Comparison of ENCODE assay signal across 16 cellular contexts in genomic region chr9:37839491-37840461, GRCh38. TPM values are rescaled to one million over a fixed set of nuclear protein-coding genes. Genes with fewer than 3 reads are reported as not detected.
A peak's percentile ranks its signal among the peaks of the same experiment; 100 is the strongest.
DNase-seq lines count a peak whose midpoint lies in the region; ATAC-seq and TF ChIP-seq lines count a peak whose summit lies in the region.
"Had no signal": no experiment of that assay in that cellular context is flagged by ENCODE, and none has a peak within 500 bp of the region (broad histone marks: within the 10 kb centered on the region; RNA-seq: fewer than 3 reads in every experiment).

No MANE protein-coding gene starts in this region.

- peaks cover 11% of the 10 kb centered on the region for H3K36me3 ChIP-seq in BE2C
- H3K36me3 ChIP-seq in PC-9 (ENCODE audit: low read depth), result no peaks in the 10 kb centered on the region
- H3K36me3 ChIP-seq: pancreas had no signal

- intact Hi-C loops in PC-9 (cut with micrococcal nuclease; ENCODE audit: unreplicated experiment), result no loop called here

- peak overlapping the region; percentile 39; the same call in 1 of the 2 replicates for H3K27ac ChIP-seq in PC-9
- H3K27ac ChIP-seq: left lung, pancreas had no signal

- H3K9me3 ChIP-seq in BE2C (no peaks in the 10 kb centered on the region), PC-9 (ENCODE audit: insufficient read depth, low read depth) (no peaks in the 10 kb centered on the region)
- H3K9me3 ChIP-seq: left lung, pancreas had no signal

- no peaks in the 10 kb centered on the region for H3K9me3 Mint-ChIP-seq in progenitor cell of endocrine pancreas (ENCODE audit: low read depth)
- H3K9me3 Mint-ChIP-seq: activated T-cell treated with anti-CD3 and anti-CD28 coated beads, Interleukin-2, amount 50 U/mL, for 72 hours had no signal

- peaks cover 2% of the 10 kb centered on the region for H3K4me1 Mint-ChIP-seq in progenitor cell of endocrine pancreas (ENCODE audit: low read depth)

- H3K4me3 ChIP-seq in BE2C (ENCODE audit: low read depth, low read length) (no peak overlapping the region), PC-9 (no peak overlapping the region), choroid plexus epithelial cell (ENCODE audit: low read depth, low read length) (no peak overlapping the region)
- H3K4me3 ChIP-seq: left lung, pancreas had no signal

- no peak overlapping the region for H3K4me3 Mint-ChIP-seq in progenitor cell of endocrine pancreas (ENCODE audit: low read depth)
- H3K4me3 Mint-ChIP-seq: activated naive CD8-positive, alpha-beta T cell; activated T-cell treated with anti-CD3 and anti-CD28 coated beads, Interleukin-2, amount 50 U/mL, for 72 hours had no signal

- no peaks in the 10 kb centered on the region for H3K36me3 Mint-ChIP-seq in progenitor cell of endocrine pancreas (ENCODE audit: insufficient read depth)
- H3K36me3 Mint-ChIP-seq: activated naive CD8-positive, alpha-beta T cell had no signal

- 0 out of 2 replicates have a peak, but pooled peaks cover 6% of the 10 kb centered on the region for H3K79me2 ChIP-seq in PC-9 (ENCODE audit: low read depth)

- CTCF ChIA-PET in PC-9 (lab: Charles Lee), result interaction anchor here (0.6 kb wide), 1 partner anchor 710 kb away, joined by 16 read pairs; no protein-coding TSS in a partner anchor

- H3K27me3 Mint-ChIP-seq in progenitor cell of endocrine pancreas, result no peaks in the 10 kb centered on the region
- H3K27me3 Mint-ChIP-seq: activated naive CD8-positive, alpha-beta T cell had no signal

- no peaks in the 10 kb centered on the region for H3K9me2 ChIP-seq in PC-9 (ENCODE audit: insufficient read depth)

- POLR2A ChIA-PET in PC-9 (lab: Charles Lee; ENCODE audit: unreplicated experiment), result no interaction called here

- H3F3A ChIP-seq in PC-9 (ENCODE audit: insufficient read depth, low read depth), result no peaks in the 10 kb centered on the region

- H3K4me1 ChIP-seq in BE2C, result peaks cover 18% of the 10 kb centered on the region
- H3K4me1 ChIP-seq in PC-9 (replicated peaks; ENCODE audit: insufficient read depth), result peaks cover 5% of the 10 kb centered on the region; the same call in 1 of the 2 replicates
- H3K4me1 ChIP-seq: left lung, pancreas had no signal

- TF ChIP-seq CTCF in BE2C (IDR thresholded peaks at IDR 0.05; ENCODE audit: low read depth, low read length) (no peak), PC-9 (conservative IDR thresholded peaks at IDR 0.05) (no peak), choroid plexus epithelial cell (conservative IDR thresholded peaks at IDR 0.05; ENCODE audit: low read depth, low read length) (no peak), progenitor cell of endocrine pancreas (IDR thresholded peaks at IDR 0.05; ENCODE audit: unreplicated experiment) (no peak)

- H4K20me1 ChIP-seq in PC-9 (ENCODE audit: insufficient read depth), result no peaks in the 10 kb centered on the region

- BruUV-seq in PC-9 (replicated peaks; lab: Mats Ljungman, UMichigan), result no TSS peak

- H3K4me2 ChIP-seq in PC-9, result no peak overlapping the region

- H3K27me3 ChIP-seq in BE2C, result no peaks in the 10 kb centered on the region
- H3K27me3 ChIP-seq in PC-9 (ENCODE audit: insufficient read depth, low read depth), result no peaks in the 10 kb centered on the region
- H3K27me3 ChIP-seq: left lung, pancreas had no signal

- H2AFZ ChIP-seq in PC-9, result no peak overlapping the region

- ATAC-seq in GM18907 (IDR thresholded peaks at IDR 0.05; ENCODE audit: unreplicated experiment), result no peak
- ATAC-seq: left lung, pancreas had no signal

- DNase-seq in BE2C (peak; percentile 38), PC-9 (no peak), choroid plexus epithelial cell (ENCODE audit: low read depth) (peak; percentile 11), iris pigment epithelial cell (ENCODE audit: low read depth) (peak; percentile 14), NCI-H2107 treated with DMSO at 0.1 percent for 48 hours (lab: John Stamatoyannopoulos, UW; ENCODE audit: unreplicated experiment) (no peak), progenitor cell of endocrine pancreas (ENCODE audit: low spot score, unreplicated experiment) (no peak), NCI-H2227 (lab: John Stamatoyannopoulos, UW; ENCODE audit: unreplicated experiment) (no peak)
- DNase-seq: caudate nucleus; effector CD8-positive, alpha-beta T cell; left lung; NCI-H2029 treated with DMSO at 0.1 percent for 48 hours; NCI-H524 treated with DMSO at 0.1 percent for 48 hours; pancreas had no signal

- no peak overlapping the region for H3K27ac Mint-ChIP-seq in progenitor cell of endocrine pancreas
- H3K27ac Mint-ChIP-seq: activated naive CD8-positive, alpha-beta T cell; activated T-cell treated with anti-CD3 and anti-CD28 coated beads, Interleukin-2, amount 50 U/mL, for 72 hours had no signal

RNA-seq across cellular contexts. Expression of gene DCAF10, which starts 39.2 kb away (rescaled TPM):
- 6.7 TPM for polyA plus RNA-seq in BE2C (2012; ENCODE audit: insufficient read depth, insufficient read length, low read depth)
- 20.5 and 22.6 TPM in 2 replicates for total RNA-seq in PC-9 (2021)
- 27.3 and 29.4 TPM in 2 replicates for total RNA-seq in progenitor cell of endocrine pancreas

RNA-seq across cellular contexts. Expression of gene EXOSC3, which starts 54.9 kb away (rescaled TPM):
- polyA plus RNA-seq in BE2C (2012; ENCODE audit: insufficient read depth, insufficient read length, low read depth), result 16.9 TPM
- total RNA-seq in PC-9 (2021) (24.7 and 40.7 TPM in 2 replicates), progenitor cell of endocrine pancreas (55.7 and 61.8 TPM in 2 replicates)

Comparison
In these comparisons a context has a peak if more than half of its experiments do, and no peak if none do; other contexts are left out.
1. DNase-seq: peak in BE2C (single experiment), choroid plexus epithelial cell (single experiment) and iris pigment epithelial cell (single experiment); none in PC-9 (0 of 2), NCI-H2107 treated with DMSO at 0.1 percent for 48 hours (single experiment), progenitor cell of endocrine pancreas (single experiment) and NCI-H2227 (single experiment).